Comparison of ENCODE assay signal across 5 cellular contexts in genomic region chr10:63283901-63284300, GRCh38.
DNase-seq lines count a peak whose midpoint lies in the region; ATAC-seq, FAIRE-seq and TF ChIP-seq lines count a peak whose summit lies in the region.
"Not testable (repeated sequence)": the region's sequence is repeated elsewhere in the genome, so short reads cannot be mapped to it uniquely, and the experiment has no call there.

No MANE protein-coding gene starts in this region.

- peaks cover 12% of the 10 kb centered on the region for H3K4me1 Mint-ChIP-seq in T-helper 17 cell
- H3K4me1 Mint-ChIP-seq in MCF 10A (ENCODE audit: insufficient read depth, unreplicated experiment); memory B cell: not testable (repeated sequence)

- not testable (repeated sequence) for H3K9me3 ChIP-seq in T-helper 17 cell (ENCODE audit: control insufficient read depth, low read length, poor library complexity, severe bottlenecking); thyroid gland

- H3K27me3 ChIP-seq in thyroid gland: not testable (repeated sequence)

- ATAC-seq in T-helper 17 cell; memory B cell (ENCODE audit: low read depth): not testable (repeated sequence)

- H3K4me1 ChIP-seq in thyroid gland: not testable (repeated sequence)

- not testable (repeated sequence) for H3K36me3 Mint-ChIP-seq in T-helper 17 cell (ENCODE audit: low read depth); MCF 10A (ENCODE audit: insufficient read depth, unreplicated experiment); memory B cell

- H3K27ac ChIP-seq in thyroid gland: peak overlapping the region; percentile 19 to 62 (median 61)

- H3K27ac Mint-ChIP-seq in T-helper 17 cell: peak overlapping the region; percentile 32
- H3K27ac Mint-ChIP-seq in MCF 10A (ENCODE audit: low read depth, unreplicated experiment): not testable (repeated sequence)
- peak overlapping the region; percentile 41 for H3K27ac Mint-ChIP-seq in memory B cell

- DNase-seq in GM19239 (ENCODE audit: insufficient read length, low spot score); T-helper 17 cell; memory B cell (ENCODE audit: low spot score in 2 of 2): not testable (repeated sequence)
- DNase-seq in MCF 10A (ENCODE audit: unreplicated experiment) (peak; percentile 21), thyroid gland (peak; percentile 50 to 56)

- H3K9me3 Mint-ChIP-seq in MCF 10A (ENCODE audit: unreplicated experiment); memory B cell: not testable (repeated sequence)

- peak; percentile 60 for FAIRE-seq in GM19239 (lab: Jason Lieb, UNC)

- BruUV-seq in MCF 10A (replicated peaks; lab: Mats Ljungman, UMichigan): not testable (repeated sequence)

- POLR2A ChIA-PET in MCF 10A (lab: Yijun Ruan, JAX): interaction anchor here (0.7 to 2.3 kb wide), 3 partner anchors 12 to 305 kb away, joined by 3 to 11 read pairs (median 4); no protein-coding TSS in a partner anchor

- H3K27me3 Mint-ChIP-seq in T-helper 17 cell; MCF 10A (ENCODE audit: insufficient read depth, unreplicated experiment); memory B cell: not testable (repeated sequence)

- intact Hi-C loops in MCF 10A (cut with micrococcal nuclease); thyroid gland (cut with DNase I): not testable (repeated sequence)

- H3K4me3 Mint-ChIP-seq in T-helper 17 cell; MCF 10A (ENCODE audit: unreplicated experiment); memory B cell: not testable (repeated sequence)

- not testable (repeated sequence) for TF ChIP-seq POLR2A in thyroid gland (IDR thresholded peaks at IDR 0.05)

- 76 to 77% methylated on average over 6 of the region's 6 CpGs for WGBS in thyroid gland, 2 donors

- CTCF ChIA-PET in MCF 10A (lab: Yijun Ruan, JAX): interaction anchor here (0.6 to 0.7 kb wide), 2 partner anchors 198 to 344 kb away, joined by 3 to 4 read pairs; no protein-coding TSS in a partner anchor

- H3K4me3 ChIP-seq in thyroid gland (replicated peaks in 1 of 3): not testable (repeated sequence)

- not testable (repeated sequence) for H3K36me3 ChIP-seq in thyroid gland

- not testable (repeated sequence) for TF ChIP-seq CTCF in MCF 10A (IDR thresholded peaks at IDR 0.05; ENCODE audit: unreplicated experiment); thyroid gland (IDR thresholded peaks at IDR 0.05)
